Comparison of ENCODE assay signal across 9 cellular contexts in genomic region chr17:82943751-82944150, GRCh38.
"Had no signal": no experiment of that assay in that cellular context is flagged by ENCODE, and none has a peak within 500 bp of the region (broad histone marks: within the 10 kb centered on the region; RNA-seq: fewer than 3 reads in every experiment).

No MANE protein-coding gene starts in this region.

- ATAC-seq: left lung; stimulated activated naive CD8-positive, alpha-beta T cell treated with anti-CD3 and anti-CD28 coated beads, Interleukin-15, Interleukin-2, amounts not matched to agents 100 U/mL and 50 U/mL, for 24 hours had no signal

- H3K27ac ChIP-seq: left lung, suprapubic skin had no signal

- H3K4me3 Mint-ChIP-seq: brain had no signal

- H3K27me3 Mint-ChIP-seq: brain had no signal

- H3K27ac Mint-ChIP-seq: brain had no signal

- H3K4me3 ChIP-seq: left lung, suprapubic skin had no signal

- H3K4me1 ChIP-seq: left lung, suprapubic skin had no signal

- DNase-seq: activated naive CD4-positive, alpha-beta T cell; activated T-cell treated with anti-CD3 and anti-CD28 coated beads, Interleukin-2, amount 50 U/mL, for 48 hours; amygdala; foreskin melanocyte; stimulated activated CD4-positive, alpha-beta T cell treated with anti-CD3 and anti-CD28 coated beads, Interleukin-2, amount 100 ng/mL, for 48 hours; stimulated activated naive CD8-positive, alpha-beta T cell treated with anti-CD3 and anti-CD28 coated beads, Interleukin-15, Interleukin-2, amounts not matched to agents 100 U/mL and 50 U/mL, for 24 hours had no signal

- H3K27me3 ChIP-seq: left lung, suprapubic skin had no signal
